Comparison of ENCODE assay signal across 8 cellular contexts in the genomic region with DNA sequence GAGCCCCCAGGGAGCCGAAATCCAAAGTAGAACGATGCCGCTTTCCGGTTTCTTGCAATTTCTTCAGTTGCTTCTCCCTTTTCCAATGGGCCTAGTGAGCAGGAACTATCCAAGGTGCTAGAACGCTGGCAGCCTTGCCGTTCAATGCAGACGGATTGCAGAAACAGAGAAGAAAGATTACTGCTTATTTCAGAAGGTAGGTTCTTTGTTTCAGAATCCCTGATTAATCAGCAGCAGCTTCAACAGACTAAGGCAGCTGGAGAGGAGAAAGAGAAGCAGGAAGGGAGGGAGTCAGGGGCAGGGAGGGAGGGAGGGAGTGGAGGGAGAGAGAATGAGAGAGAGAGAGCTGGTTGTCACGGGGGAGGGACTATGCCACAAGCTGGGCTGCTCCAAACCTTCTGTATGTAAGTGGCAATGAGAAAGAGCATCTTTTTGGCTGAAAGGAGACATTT. TPM values are rescaled to one million over a fixed set of nuclear protein-coding genes. Genes with fewer than 3 reads are reported as not detected.
DNase-seq lines count a peak whose midpoint lies in the region; ATAC-seq and TF ChIP-seq lines count a peak whose summit lies in the region.

No MANE protein-coding gene starts in this region.

- TF ChIP-seq POLR2A in spleen (IDR thresholded peaks at IDR 0.05) = no peak

- H3K27me3 ChIP-seq in iPS-15b (ENCODE audit: control insufficient read depth, insufficient read depth, low read length) (no peaks in the 10 kb centered on the region), spleen (replicated peaks in 1 of 7) (peaks cover 0 to 23% (median 0%) of the 10 kb centered on the region in 7 donors)

- H3K9me3 Mint-ChIP-seq in activated CD4-positive, alpha-beta T cell treated with anti-CD3 and anti-CD28 coated beads, Interleukin-2, amount 10 ng/mL, durations not matched to agents 7 days and 5 days = no peaks in the 10 kb centered on the region

- DNase-seq in GM10266 (ENCODE audit: extremely low spot score) = peak; percentile 5
- peak; percentile 11 for DNase-seq in NCI-H1417 treated with DMSO at 0.1 percent for 48 hours (lab: John Stamatoyannopoulos, UW)
- DNase-seq in activated CD4-positive, alpha-beta T cell treated with anti-CD3 and anti-CD28 coated beads, Interleukin-2, amount 10 ng/mL, durations not matched to agents 7 days and 5 days = peak; percentile 12
- DNase-seq in spleen = no peak
- DNase-seq in middle frontal gyrus (ENCODE audit: extremely low spot score, low spot score) = no peak
- no peak for DNase-seq in Right ventricle myocardium superior

- no peaks in the 10 kb centered on the region for H3K4me1 ChIP-seq in iPS-15b (ENCODE audit: control insufficient read depth, insufficient read depth, low read length)
- no peaks in the 10 kb centered on the region for H3K4me1 ChIP-seq in spleen

- intact Hi-C loops in spleen (cut with DNase I; ENCODE audit: low total_unique reads) (no loop called here), Right ventricle myocardium superior (cut with DNase I) (no loop called here)

- H3K9ac ChIP-seq in iPS-15b (ENCODE audit: low read depth, low read length) = no peak overlapping the region

- 12 to 19% (median 17%) methylated on average over 8 of the region's 8 CpGs for WGBS in spleen, 5 donors

- H3K27me3 Mint-ChIP-seq in activated CD4-positive, alpha-beta T cell treated with anti-CD3 and anti-CD28 coated beads, Interleukin-2, amount 10 ng/mL, durations not matched to agents 7 days and 5 days = peaks cover 15% of the 10 kb centered on the region

- H3K9me3 ChIP-seq in iPS-15b (ENCODE audit: control insufficient read depth, insufficient read depth, low read length) (no peaks in the 10 kb centered on the region), spleen (no peaks in the 10 kb centered on the region)

- TF ChIP-seq CTCF in GM10266 (IDR thresholded peaks at IDR 0.05; ENCODE audit: control insufficient read depth, insufficient read depth, low read depth, missing control alignments) = no peak
- no peak for TF ChIP-seq CTCF in spleen (IDR thresholded peaks at IDR 0.05 in 8 of 11, conservative IDR thresholded peaks at IDR 0.05 in 3 of 11)

- no peaks in the 10 kb centered on the region for H3K36me3 ChIP-seq in iPS-15b (ENCODE audit: control insufficient read depth, insufficient read depth, low read length)
- no peaks in the 10 kb centered on the region for H3K36me3 ChIP-seq in spleen

- CTCF ChIA-PET in activated CD4-positive, alpha-beta T cell treated with anti-CD3 and anti-CD28 coated beads, Interleukin-2, amount 10 ng/mL, durations not matched to agents 7 days and 5 days (lab: Charles Lee) = no interaction called here

- H3K27ac Mint-ChIP-seq in activated CD4-positive, alpha-beta T cell treated with anti-CD3 and anti-CD28 coated beads, Interleukin-2, amount 10 ng/mL, durations not matched to agents 7 days and 5 days = no peak overlapping the region

- POLR2A ChIA-PET in activated CD4-positive, alpha-beta T cell treated with anti-CD3 and anti-CD28 coated beads, Interleukin-2, amount 10 ng/mL, durations not matched to agents 7 days and 5 days (lab: Charles Lee) = no interaction called here

- H3K4me3 Mint-ChIP-seq in activated CD4-positive, alpha-beta T cell treated with anti-CD3 and anti-CD28 coated beads, Interleukin-2, amount 10 ng/mL, durations not matched to agents 7 days and 5 days = no peak overlapping the region

- no peaks in the 10 kb centered on the region for H3K4me1 Mint-ChIP-seq in activated CD4-positive, alpha-beta T cell treated with anti-CD3 and anti-CD28 coated beads, Interleukin-2, amount 10 ng/mL, durations not matched to agents 7 days and 5 days

- no peaks in the 10 kb centered on the region for H3K36me3 Mint-ChIP-seq in activated CD4-positive, alpha-beta T cell treated with anti-CD3 and anti-CD28 coated beads, Interleukin-2, amount 10 ng/mL, durations not matched to agents 7 days and 5 days (ENCODE audit: low read depth)

- H3K27ac ChIP-seq in spleen = no peak overlapping the region

- H3K4me3 ChIP-seq in iPS-15b (ENCODE audit: low read depth, low read length) = peak overlapping the region; percentile 10
- no peak overlapping the region for H3K4me3 ChIP-seq in spleen

- no peak for ATAC-seq in Right ventricle myocardium superior (ENCODE audit: poor library complexity)
- no peak for ATAC-seq in GM18517 (IDR thresholded peaks at IDR 0.05; ENCODE audit: unreplicated experiment)

RNA-seq across cellular contexts. Expression of a gene that starts 0.6 kb away (rescaled TPM):
- total RNA-seq in activated CD4-positive, alpha-beta T cell treated with anti-CD3 and anti-CD28 coated beads, Interleukin-2, amount 10 ng/mL, durations not matched to agents 7 days and 5 days = not detected
- under 1 TPM; 0.11 to 0.33 (median 0.17) TPM for total RNA-seq in spleen
- polyA plus RNA-seq in spleen = under 1 TPM in 2 of 3 donors, not detected in 1; 0.06 to 0.09 TPM
- total RNA-seq in Right ventricle myocardium superior = not detected

Comparison
In these comparisons a context has a peak if more than half of its experiments do, and no peak if none do; other contexts are left out.
1. DNase-seq: peak in GM10266 (single experiment), NCI-H1417 treated with DMSO at 0.1 percent for 48 hours (single experiment) and activated CD4-positive, alpha-beta T cell treated with anti-CD3 and anti-CD28 coated beads, Interleukin-2, amount 10 ng/mL, durations not matched to agents 7 days and 5 days (single experiment); none in spleen (single experiment), middle frontal gyrus (single experiment) and Right ventricle myocardium superior (single experiment).